25 cellular contexts compared by ENCODE assay signal in the genomic region with DNA sequence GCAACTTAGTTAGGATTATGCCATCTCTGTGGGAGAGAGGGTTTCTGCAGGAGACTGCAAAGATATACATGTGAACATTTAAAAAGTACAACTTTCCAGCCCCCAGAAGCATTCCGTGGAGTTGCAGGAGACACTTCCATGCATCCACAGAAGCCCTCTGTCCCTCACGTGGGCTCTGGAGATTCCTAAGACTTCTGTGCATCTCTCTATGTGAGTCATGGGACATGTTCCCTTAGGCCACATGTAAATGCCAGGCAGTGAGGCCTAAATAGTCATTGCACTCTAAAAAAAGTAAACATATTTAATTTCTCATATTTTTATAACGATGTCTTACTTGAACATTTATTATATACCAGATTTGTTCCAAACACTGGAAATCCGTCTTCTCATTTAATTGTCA.
DNase-seq lines count a peak whose midpoint lies in the region; ATAC-seq and TF ChIP-seq lines count a peak whose summit lies in the region.
"Had no signal": no experiment of that assay in that cellular context is flagged by ENCODE, and none has a peak within 500 bp of the region (broad histone marks: within the 10 kb centered on the region; RNA-seq: fewer than 3 reads in every experiment).

No MANE protein-coding gene starts in this region.

- H3K27ac Mint-ChIP-seq in chondrocyte (ENCODE audit: unreplicated experiment): peak overlapping the region; percentile 83
- no peak overlapping the region for H3K27ac Mint-ChIP-seq in stimulated activated naive CD8-positive, alpha-beta T cell treated with anti-CD3 and anti-CD28 coated beads, Interleukin-15, amount 100 ng/mL, for 72 hours
- H3K27ac Mint-ChIP-seq: activated CD8-positive, alpha-beta T cell treated with anti-CD3 and anti-CD28 coated beads, Interleukin-2, amount 10 ng/mL, durations not matched to agents 7 days and 5 days; activated naive CD4-positive, alpha-beta T cell treated with anti-CD3 and anti-CD28 coated beads for 36 hours; CD4-positive, CD25-positive, alpha-beta regulatory T cell; memory B cell; naive B cell had no signal

- DNase-seq in EH (ENCODE audit: low read depth) (peak; percentile 85), MG63 (peak; percentile 32), chondrocyte (ENCODE audit: low spot score) (no peak), hepatic stellate cell (ENCODE audit: low spot score) (peak; percentile 14), heart right ventricle (no peak), DMS53 treated with DMSO at 0.1 percent for 48 hours (lab: John Stamatoyannopoulos, UW; ENCODE audit: unreplicated experiment) (no peak)
- no peak for DNase-seq in activated effector memory CD4-positive, alpha-beta T cell treated with Interleukin-2 at 50 U/mL for 16 hours
- no peak for DNase-seq in stimulated activated naive CD8-positive, alpha-beta T cell treated with anti-CD3 and anti-CD28 coated beads, Interleukin-15, amount 100 ng/mL, for 72 hours
- DNase-seq: activated CD4-positive, CD25-positive, alpha-beta regulatory T cell treated with anti-CD3 and anti-CD28 coated beads, Interleukin-2, amount 50 U/mL, for 72 hours; activated CD8-positive, alpha-beta T cell treated with anti-CD3 and anti-CD28 coated beads, Interleukin-2, amount 10 ng/mL, durations not matched to agents 7 days and 5 days; activated naive CD4-positive, alpha-beta T cell treated with anti-CD3 and anti-CD28 coated beads for 36 hours; activated T-cell treated with anti-CD3 and anti-CD28 coated beads, Interleukin-2, amount 50 U/mL, for 1 hour; anterior cingulate cortex; CD4-positive, CD25-positive, alpha-beta regulatory T cell; MV-4-11; naive B cell; stimulated activated CD4-positive, alpha-beta T cell treated with anti-CD3 and anti-CD28 coated beads, Interleukin-15, amount 100 ng/mL, for 24 hours; stimulated activated CD8-positive, alpha-beta memory T cell treated with anti-CD3 and anti-CD28 coated beads, Interleukin-4, amount 100 ng/mL, for 48 hours; substantia nigra had no signal

- peaks cover 0 to 72% (median 50%) of the 10 kb centered on the region in 9 donors for H3K4me1 ChIP-seq in heart right ventricle

- H3K4me1 Mint-ChIP-seq in chondrocyte (ENCODE audit: low read depth): peaks cover 49% of the 10 kb centered on the region
- no peaks in the 10 kb centered on the region for H3K4me1 Mint-ChIP-seq in stimulated activated naive CD8-positive, alpha-beta T cell treated with anti-CD3 and anti-CD28 coated beads, Interleukin-15, amount 100 ng/mL, for 72 hours
- H3K4me1 Mint-ChIP-seq: CD4-positive, CD25-positive, alpha-beta regulatory T cell; central memory CD8-positive, alpha-beta T cell; memory B cell; naive B cell had no signal

- no peaks in the 10 kb centered on the region for H3K27me3 Mint-ChIP-seq in chondrocyte (ENCODE audit: low read depth)
- H3K27me3 Mint-ChIP-seq in stimulated activated naive CD8-positive, alpha-beta T cell treated with anti-CD3 and anti-CD28 coated beads, Interleukin-15, amount 100 ng/mL, for 72 hours: peaks cover 28% of the 10 kb centered on the region

- TF ChIP-seq CTCF in chondrocyte (IDR thresholded peaks at IDR 0.05) (no peak), heart right ventricle (IDR thresholded peaks at IDR 0.05) (no peak)

- intact Hi-C loops in heart right ventricle (cut with DNase I): no loop called here

- no peak overlapping the region for H3K4me3 ChIP-seq in MG63
- no peak overlapping the region for H3K4me3 ChIP-seq in heart right ventricle
- H3K4me3 ChIP-seq: vagina had no signal

- 90 to 92% methylated on average over 4 of the region's 4 CpGs for WGBS in heart right ventricle, 2 donors

- peak overlapping the region in 1 of 10 donors; percentile 22 for H3K27ac ChIP-seq in heart right ventricle
- H3K27ac ChIP-seq: KMS-11, RWPE1, vagina had no signal

- H3K27me3 ChIP-seq in MG63 (no peaks in the 10 kb centered on the region), heart right ventricle (no peaks in the 10 kb centered on the region)
- H3K27me3 ChIP-seq: vagina had no signal

- H3K9me3 ChIP-seq in MG63 (no peaks in the 10 kb centered on the region), heart right ventricle (no peaks in the 10 kb centered on the region)
- H3K9me3 ChIP-seq: vagina had no signal

- no peaks in the 10 kb centered on the region for H3K9me3 Mint-ChIP-seq in chondrocyte (ENCODE audit: low read depth)
- H3K9me3 Mint-ChIP-seq in stimulated activated naive CD8-positive, alpha-beta T cell treated with anti-CD3 and anti-CD28 coated beads, Interleukin-15, amount 100 ng/mL, for 72 hours: no peaks in the 10 kb centered on the region
- H3K9me3 Mint-ChIP-seq: activated naive CD4-positive, alpha-beta T cell treated with anti-CD3 and anti-CD28 coated beads for 36 hours; central memory CD8-positive, alpha-beta T cell; memory B cell had no signal

- no peaks in the 10 kb centered on the region for H3K36me3 ChIP-seq in MG63
- no peaks in the 10 kb centered on the region for H3K36me3 ChIP-seq in heart right ventricle
- H3K36me3 ChIP-seq: vagina had no signal

- H3K4me3 Mint-ChIP-seq in chondrocyte (ENCODE audit: unreplicated experiment): no peak overlapping the region
- no peak overlapping the region for H3K4me3 Mint-ChIP-seq in stimulated activated naive CD8-positive, alpha-beta T cell treated with anti-CD3 and anti-CD28 coated beads, Interleukin-15, amount 100 ng/mL, for 72 hours
- H3K4me3 Mint-ChIP-seq: activated CD8-positive, alpha-beta T cell treated with anti-CD3 and anti-CD28 coated beads, Interleukin-2, amount 10 ng/mL, durations not matched to agents 7 days and 5 days; activated naive CD4-positive, alpha-beta T cell treated with anti-CD3 and anti-CD28 coated beads for 36 hours; CD4-positive, CD25-positive, alpha-beta regulatory T cell; central memory CD8-positive, alpha-beta T cell; memory B cell; naive B cell had no signal

- no peak for ATAC-seq in heart right ventricle
- no peak for ATAC-seq in stimulated activated naive CD8-positive, alpha-beta T cell treated with anti-CD3 and anti-CD28 coated beads, Interleukin-15, amount 100 ng/mL, for 72 hours
- ATAC-seq: activated CD8-positive, alpha-beta T cell treated with anti-CD3 and anti-CD28 coated beads, Interleukin-2, amount 10 ng/mL, durations not matched to agents 7 days and 5 days; HCT116 had no signal

- no peaks in the 10 kb centered on the region for H3K36me3 Mint-ChIP-seq in chondrocyte (ENCODE audit: low read depth)
- H3K36me3 Mint-ChIP-seq: CD4-positive, CD25-positive, alpha-beta regulatory T cell; memory B cell; naive B cell had no signal

Comparison
In these comparisons a context has a peak if more than half of its experiments do, and no peak if none do; other contexts are left out.
1. DNase-seq: peak in EH (single experiment), MG63 (single experiment) and hepatic stellate cell (single experiment); none in chondrocyte (single experiment), activated effector memory CD4-positive, alpha-beta T cell treated with Interleukin-2 at 50 U/mL for 16 hours (single experiment), heart right ventricle (0 of 2), DMS53 treated with DMSO at 0.1 percent for 48 hours (single experiment) and stimulated activated naive CD8-positive, alpha-beta T cell treated with anti-CD3 and anti-CD28 coated beads, Interleukin-15, amount 100 ng/mL, for 72 hours (0 of 2).